ENCODE assay signal across 16 cellular contexts in genomic region chr3:81492048-81492447, GRCh38.
A peak's percentile ranks its signal among the peaks of the same experiment; 100 is the strongest.
DNase-seq lines count a peak whose midpoint lies in the region; ATAC-seq and TF ChIP-seq lines count a peak whose summit lies in the region.
"Had no signal": no experiment of that assay in that cellular context is flagged by ENCODE, and none has a peak within 500 bp of the region (broad histone marks: within the 10 kb centered on the region; RNA-seq: fewer than 3 reads in every experiment).

No MANE protein-coding gene starts in this region.

- POLR2A ChIA-PET in MCF 10A (lab: Yijun Ruan, JAX), result no interaction called here

- intact Hi-C loops in MCF 10A (cut with micrococcal nuclease), result loop anchor here (10.0 kb wide), 1 partner anchor 643 kb away; no protein-coding TSS in a partner anchor
- intact Hi-C loops in breast epithelium (cut with DNase I; ENCODE audit: low total_unique reads), result no loop called here
- intact Hi-C loops in tibial artery (cut with DNase I; ENCODE audit: low total_unique reads), result no loop called here

- CTCF ChIA-PET in MCF 10A (lab: Yijun Ruan, JAX), result interaction anchor here (0.6 to 2.5 kb wide), 7 partner anchors 10 to 192 kb away, joined by 3 to 16 read pairs (median 11); no protein-coding TSS in a partner anchor

- DNase-seq in MCF 10A (ENCODE audit: unreplicated experiment), result peak; percentile 9
- DNase-seq in breast epithelium (ENCODE audit: low spot score in 2 of 2), result no peak
- DNase-seq in choroid plexus epithelial cell (ENCODE audit: low read depth), result peak; percentile 60
- DNase-seq in iris pigment epithelial cell (ENCODE audit: low read depth), result peak; percentile 69
- no peak for DNase-seq in tibial artery
- no peak for DNase-seq in middle frontal gyrus (ENCODE audit: extremely low spot score, low spot score)
- DNase-seq: activated CD4-positive, alpha-beta T cell treated with anti-CD3 and anti-CD28 coated beads, Interleukin-2, amount 10 ng/mL, durations not matched to agents 7 days and 5 days; activated T-cell treated with anti-CD3 and anti-CD28 coated beads, Interleukin-2, amount 50 U/mL, for 72 hours; effector CD8-positive, alpha-beta T cell; NCI-H1417 treated with DMSO at 0.1 percent for 48 hours; nephron progenitor cell had no signal

- H3K27ac Mint-ChIP-seq in MCF 10A (ENCODE audit: low read depth, unreplicated experiment), result peak overlapping the region; percentile 15
- H3K27ac Mint-ChIP-seq: activated CD4-positive, alpha-beta T cell treated with anti-CD3 and anti-CD28 coated beads, Interleukin-2, amount 10 ng/mL, durations not matched to agents 7 days and 5 days; activated T-cell treated with anti-CD3 and anti-CD28 coated beads, Interleukin-2, amount 50 U/mL, for 72 hours; nephron progenitor cell; T-helper 2 cell treated with Interferon-gamma antibody and Interleukin-4, amounts not matched to agents 5 μg/mL and 100 μg/mL, for 36 hours had no signal

- peaks cover 7% of the 10 kb centered on the region for H3K4me1 Mint-ChIP-seq in MCF 10A (ENCODE audit: insufficient read depth, unreplicated experiment)
- H3K4me1 Mint-ChIP-seq: activated CD4-positive, alpha-beta T cell treated with anti-CD3 and anti-CD28 coated beads, Interleukin-2, amount 10 ng/mL, durations not matched to agents 7 days and 5 days; nephron progenitor cell had no signal

- H3K4me3 ChIP-seq in breast epithelium (no peak overlapping the region), choroid plexus epithelial cell (ENCODE audit: low read depth, low read length) (no peak overlapping the region), tibial artery (no peak overlapping the region)
- H3K4me3 ChIP-seq: skin epidermis had no signal

- H3K36me3 Mint-ChIP-seq in MCF 10A (ENCODE audit: insufficient read depth, unreplicated experiment), result no peaks in the 10 kb centered on the region

- H3K27ac ChIP-seq in breast epithelium (no peak overlapping the region), tibial artery (peak overlapping the region; percentile 65 to 72)

- H3K9me3 ChIP-seq in breast epithelium (no peaks in the 10 kb centered on the region), tibial artery (no peaks in the 10 kb centered on the region)

- H3K27me3 ChIP-seq in breast epithelium (no peaks in the 10 kb centered on the region), tibial artery (no peaks in the 10 kb centered on the region)

- H3K4me1 ChIP-seq in breast epithelium (no peaks in the 10 kb centered on the region), tibial artery (peaks cover 0 to 21% (median 0%) of the 10 kb centered on the region in 4 donors)

- H3K36me3 ChIP-seq in breast epithelium (no peaks in the 10 kb centered on the region), tibial artery (peaks cover 0 to 9% (median 0%) of the 10 kb centered on the region in 3 donors)

- H3K27me3 Mint-ChIP-seq in MCF 10A (ENCODE audit: insufficient read depth, unreplicated experiment), result no peaks in the 10 kb centered on the region
- H3K27me3 Mint-ChIP-seq: activated CD4-positive, alpha-beta T cell treated with anti-CD3 and anti-CD28 coated beads, Interleukin-2, amount 10 ng/mL, durations not matched to agents 7 days and 5 days; IgD-negative memory B cell had no signal

- TF ChIP-seq CTCF in MCF 10A (IDR thresholded peaks at IDR 0.05; ENCODE audit: unreplicated experiment) (no peak), breast epithelium (IDR thresholded peaks at IDR 0.05) (no peak), choroid plexus epithelial cell (conservative IDR thresholded peaks at IDR 0.05; ENCODE audit: low read depth, low read length) (no peak), tibial artery (IDR thresholded peaks at IDR 0.05) (no peak)

- no peak overlapping the region for H3K4me3 Mint-ChIP-seq in MCF 10A (ENCODE audit: unreplicated experiment)
- H3K4me3 Mint-ChIP-seq: activated CD4-positive, alpha-beta T cell treated with anti-CD3 and anti-CD28 coated beads, Interleukin-2, amount 10 ng/mL, durations not matched to agents 7 days and 5 days; activated T-cell treated with anti-CD3 and anti-CD28 coated beads, Interleukin-2, amount 50 U/mL, for 72 hours; IgD-negative memory B cell; nephron progenitor cell; T-helper 2 cell treated with Interferon-gamma antibody and Interleukin-4, amounts not matched to agents 5 μg/mL and 100 μg/mL, for 36 hours had no signal

- H3K9me3 Mint-ChIP-seq in MCF 10A (ENCODE audit: unreplicated experiment), result no peaks in the 10 kb centered on the region
- H3K9me3 Mint-ChIP-seq: activated CD4-positive, alpha-beta T cell treated with anti-CD3 and anti-CD28 coated beads, Interleukin-2, amount 10 ng/mL, durations not matched to agents 7 days and 5 days; activated T-cell treated with anti-CD3 and anti-CD28 coated beads, Interleukin-2, amount 50 U/mL, for 72 hours; IgD-negative memory B cell; T-helper 2 cell treated with Interferon-gamma antibody and Interleukin-4, amounts not matched to agents 5 μg/mL and 100 μg/mL, for 36 hours had no signal

- no TSS peak for BruUV-seq in MCF 10A (replicated peaks; lab: Mats Ljungman, UMichigan)

- ATAC-seq in GM21360 (IDR thresholded peaks at IDR 0.05; ENCODE audit: unreplicated experiment) (no peak), GM21529 (IDR thresholded peaks at IDR 0.05; ENCODE audit: unreplicated experiment) (no peak)
- ATAC-seq: activated T-cell treated with anti-CD3 and anti-CD28 coated beads, Interleukin-2, amount 50 U/mL, for 72 hours had no signal

- TF ChIP-seq POLR2A in breast epithelium (IDR thresholded peaks at IDR 0.05), result no peak

Comparison
In these comparisons a context has a peak if more than half of its experiments do, and no peak if none do; other contexts are left out.
1. DNase-seq: peak in MCF 10A (single experiment), choroid plexus epithelial cell (single experiment) and iris pigment epithelial cell (single experiment); none in breast epithelium (0 of 2), tibial artery (0 of 2) and middle frontal gyrus (single experiment).
2. H3K27ac ChIP-seq: peak in tibial artery (2 of 2); none in breast epithelium (0 of 2).